Comparison of ENCODE assay signal across 13 cellular contexts in genomic region chr2:44679584-44679983, GRCh38.
"Had no signal": no experiment of that assay in that cellular context is flagged by ENCODE, and none has a peak within 500 bp of the region (broad histone marks: within the 10 kb centered on the region; RNA-seq: fewer than 3 reads in every experiment).

No MANE protein-coding gene starts in this region.

- FAIRE-seq: endometrium, pancreas had no signal

- ATAC-seq: activated T-cell treated with anti-CD3 and anti-CD28 coated beads, Interleukin-2, amount 50 U/mL, for 4 hours; left lung; stimulated activated memory B cell treated with anti-CD40 and anti-IgM and Interleukin-4, amounts not matched to agents 10 μg/mL and 1 μg/mL and 100 μg/mL, for 72 hours had no signal

- DNase-seq: activated CD4-positive, alpha-beta memory T cell treated with anti-CD3 and anti-CD28 coated beads for 36 hours; activated gamma-delta T cell; activated naive CD8-positive, alpha-beta T cell treated with anti-CD3 and anti-CD28 coated beads for 36 hours; activated T-cell treated with anti-CD3 and anti-CD28 coated beads, Interleukin-2, amount 50 U/mL, for 4 hours; dermis blood vessel endothelial cell; islet precursor cell; left lung; mesenchymal stem cell; pancreas; tibial artery; uterus had no signal
